In the genomic region with DNA sequence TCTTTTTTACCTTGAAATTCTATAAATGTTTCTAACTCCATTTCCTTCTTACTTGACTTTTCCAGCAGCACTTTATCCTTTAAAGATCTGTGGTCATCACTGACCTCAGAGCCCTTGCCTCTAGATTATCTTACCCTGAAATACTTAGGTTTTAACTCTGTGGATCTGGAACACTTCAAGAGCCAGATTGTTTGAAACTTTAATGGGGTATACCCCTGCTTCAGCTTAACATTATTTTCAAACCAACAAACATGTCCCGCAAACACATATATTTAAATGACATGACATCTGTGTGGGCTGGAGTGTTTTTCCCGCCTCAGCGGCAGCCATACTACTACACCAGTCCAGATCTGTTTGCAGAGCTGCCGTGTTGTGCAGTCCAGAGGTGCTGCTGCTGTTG, we compare ENCODE assay signal across 26 cellular contexts.
DNase-seq lines count a peak whose midpoint lies in the region; ATAC-seq, FAIRE-seq and TF ChIP-seq lines count a peak whose summit lies in the region.
"Had no signal": no experiment of that assay in that cellular context is flagged by ENCODE, and none has a peak within 500 bp of the region (broad histone marks: within the 10 kb centered on the region; RNA-seq: fewer than 3 reads in every experiment).

No MANE protein-coding gene starts in this region.

- peak overlapping the region; percentile 5 to 77 (median 33) for H3K27ac Mint-ChIP-seq in nephron
- no peak overlapping the region for H3K27ac Mint-ChIP-seq in naive thymus-derived CD4-positive, alpha-beta T cell
- H3K27ac Mint-ChIP-seq: CD14-positive monocyte; CD4-positive, alpha-beta T cell; H9 had no signal

- no peak overlapping the region for H3K4me3 ChIP-seq in A549
- no peak overlapping the region for H3K4me3 ChIP-seq in body of pancreas
- no peak overlapping the region for H3K4me3 ChIP-seq in naive thymus-derived CD4-positive, alpha-beta T cell (ENCODE audit: low read length)
- H3K4me3 ChIP-seq: BLaER1 treated with 17β-estradiol and CSF1 and Interleukin-3, amounts not matched to agents 10 nM and 100 nM; GM12878; GM23248 had no signal

- no peak overlapping the region for H3K4me2 ChIP-seq in A549

- no peak for ATAC-seq in A549
- ATAC-seq in body of pancreas, result no peak
- ATAC-seq in naive thymus-derived CD4-positive, alpha-beta T cell, result no peak
- no peak for ATAC-seq in GM19035 (IDR thresholded peaks at IDR 0.05; ENCODE audit: unreplicated experiment)
- no peak for ATAC-seq in HG03378 (IDR thresholded peaks at IDR 0.05; ENCODE audit: unreplicated experiment)
- ATAC-seq: GM12878, HCT116 had no signal

- TF ChIP-seq POLR2A in A549 (IDR thresholded peaks at IDR 0.05; ENCODE audit: low read length) (no peak), body of pancreas (IDR thresholded peaks at IDR 0.05) (no peak)

- no peaks in the 10 kb centered on the region for H3K9me3 ChIP-seq in A549
- H3K9me3 ChIP-seq in body of pancreas, result no peaks in the 10 kb centered on the region
- no peaks in the 10 kb centered on the region for H3K9me3 ChIP-seq in naive thymus-derived CD4-positive, alpha-beta T cell (ENCODE audit: control insufficient read depth in 2 of 3, low read length in 3 of 3)
- H3K9me3 ChIP-seq: BE2C; BLaER1 treated with 17β-estradiol and CSF1 and Interleukin-3, amounts not matched to agents 10 nM and 100 nM had no signal

- H3K4me3 Mint-ChIP-seq in nephron, result no peak overlapping the region
- H3K4me3 Mint-ChIP-seq in naive thymus-derived CD4-positive, alpha-beta T cell, result no peak overlapping the region
- H3K4me3 Mint-ChIP-seq: CD14-positive monocyte; CD4-positive, alpha-beta T cell; CD8-positive, alpha-beta memory T cell; H9 had no signal

- no peak for TF ChIP-seq RAD21 in A549 (conservative IDR thresholded peaks at IDR 0.05 in 1 of 2, IDR thresholded peaks at IDR 0.05 in 1 of 2)

- H3K27ac ChIP-seq in A549 (no peak overlapping the region), body of pancreas (peak overlapping the region in 3 of 4 donors; percentile 51 to 83 (median 74))
- H3K27ac ChIP-seq in naive thymus-derived CD4-positive, alpha-beta T cell (ENCODE audit: low read depth, low read length), result no peak overlapping the region
- H3K27ac ChIP-seq: 22Rv1; BLaER1 treated with 17β-estradiol and CSF1 and Interleukin-3, amounts not matched to agents 10 nM and 100 nM; GM23248 had no signal

- DNase-seq in A549 (ENCODE audit: low read depth in 1 of 2, low spot score in 1 of 2) (no peak), body of pancreas (no peak), islet precursor cell (peak; percentile 54), NCI-H1930 (lab: John Stamatoyannopoulos, UW) (no peak)
- no peak for DNase-seq in naive thymus-derived CD4-positive, alpha-beta T cell
- DNase-seq: ACHN; AML-193; BE2C; CD4-positive, alpha-beta T cell; CD8-positive, alpha-beta memory T cell; DMS 273 treated with DMSO at 0.1 percent for 48 hours; DMS79; EL; GDM1; GM23248; H9 had no signal

- TF ChIP-seq CTCF in A549 (IDR thresholded peaks at IDR 0.05) (no peak), body of pancreas (IDR thresholded peaks at IDR 0.05) (no peak), nephron (IDR thresholded peaks at IDR 0.05; ENCODE audit: unreplicated experiment in 3 of 3) (no peak)

- peak; percentile 43 for FAIRE-seq in A549 (lab: Jason Lieb, UNC)
- FAIRE-seq: A204.1, D721Med, GM12878 had no signal

- peaks cover 11% of the 10 kb centered on the region for H3K4me1 ChIP-seq in A549
- H3K4me1 ChIP-seq in body of pancreas, result peaks cover 22% of the 10 kb centered on the region
- H3K4me1 ChIP-seq in naive thymus-derived CD4-positive, alpha-beta T cell (ENCODE audit: control insufficient read depth in 2 of 2, insufficient read depth in 2 of 2, low read length in 2 of 2), result no peaks in the 10 kb centered on the region

- 90% methylated on average over 4 of the region's 4 CpGs for WGBS in A549 (ENCODE audit: missing lambda C conversion rate)
- WGBS in body of pancreas, 2 donors, result 98 to 100% methylated on average over 4 of the region's 4 CpGs

- H3K36me3 ChIP-seq in body of pancreas (replicated peaks in 1 of 2; ENCODE audit: insufficient read depth in 1 of 2, low read depth in 2 of 2), result no peaks in the 10 kb centered on the region
- no peaks in the 10 kb centered on the region for H3K36me3 ChIP-seq in naive thymus-derived CD4-positive, alpha-beta T cell (ENCODE audit: control insufficient read depth in 2 of 3, insufficient read depth in 3 of 3, low read length in 3 of 3)
- H3K36me3 ChIP-seq: BE2C; BLaER1 treated with 17β-estradiol and CSF1 and Interleukin-3, amounts not matched to agents 10 nM and 100 nM had no signal

- H3K36me3 Mint-ChIP-seq in nephron (ENCODE audit: low read depth), result no peaks in the 10 kb centered on the region
- no peaks in the 10 kb centered on the region for H3K36me3 Mint-ChIP-seq in naive thymus-derived CD4-positive, alpha-beta T cell
- H3K36me3 Mint-ChIP-seq: CD14-positive monocyte; CD8-positive, alpha-beta memory T cell had no signal

- no peaks in the 10 kb centered on the region for H3K27me3 ChIP-seq in body of pancreas
- H3K27me3 ChIP-seq in naive thymus-derived CD4-positive, alpha-beta T cell (ENCODE audit: control insufficient read depth in 2 of 2, insufficient read depth in 2 of 2, low read length in 2 of 2), result peaks cover 0 to 3% of the 10 kb centered on the region in 2 donors
- H3K27me3 ChIP-seq: BE2C; BLaER1 treated with 17β-estradiol and CSF1 and Interleukin-3, amounts not matched to agents 10 nM and 100 nM had no signal

- peaks cover 72% of the 10 kb centered on the region for H3K4me1 Mint-ChIP-seq in nephron
- no peaks in the 10 kb centered on the region for H3K4me1 Mint-ChIP-seq in naive thymus-derived CD4-positive, alpha-beta T cell
- H3K4me1 Mint-ChIP-seq: CD14-positive monocyte; CD8-positive, alpha-beta memory T cell had no signal

- H3K27me3 Mint-ChIP-seq in nephron (ENCODE audit: low read depth), result no peaks in the 10 kb centered on the region
- peaks cover 0 to 7% (median 0%) of the 10 kb centered on the region in 5 donors for H3K27me3 Mint-ChIP-seq in naive thymus-derived CD4-positive, alpha-beta T cell

- POLR2A ChIA-PET in A549 (lab: Yijun Ruan, JAX), result no interaction called here
- POLR2A ChIA-PET in naive thymus-derived CD4-positive, alpha-beta T cell (lab: Charles Lee), result no interaction called here

- intact Hi-C loops in body of pancreas (cut with DNase I), result no loop called here
- intact Hi-C loops in naive thymus-derived CD4-positive, alpha-beta T cell (cut with micrococcal nuclease), result no loop called here

- CTCF ChIA-PET in A549 (lab: Yijun Ruan, JAX), result interaction anchor here (0.9 to 5.0 kb wide), 4 partner anchors 8 to 303 kb away, joined by 4 to 49 read pairs (median 4); no protein-coding TSS in a partner anchor
- CTCF ChIA-PET in naive thymus-derived CD4-positive, alpha-beta T cell (lab: Charles Lee), result no interaction called here

- H3K9me3 Mint-ChIP-seq in nephron, result no peaks in the 10 kb centered on the region
- no peaks in the 10 kb centered on the region for H3K9me3 Mint-ChIP-seq in naive thymus-derived CD4-positive, alpha-beta T cell
- H3K9me3 Mint-ChIP-seq: CD14-positive monocyte; CD4-positive, alpha-beta T cell; CD8-positive, alpha-beta memory T cell; H9 had no signal

- no peak for TF ChIP-seq EP300 in A549 (IDR thresholded peaks at IDR 0.05)

TF ChIP-seq in A549, 52 proteins besides CTCF, POLR2A, EP300 and RAD21:
- TF ChIP-seq MYC (IDR thresholded peaks at IDR 0.05; ENCODE audit: borderline replicate concordance, low read length), result no peak
- no peak for TF ChIP-seq FOSB (CRISPR knock-in tag; IDR thresholded peaks at IDR 0.05)
- TF ChIP-seq FOSL2 (IDR thresholded peaks at IDR 0.05), result no peak
- no peak for TF ChIP-seq FOSL2 (CRISPR knock-in tag; IDR thresholded peaks at IDR 0.05)
- TF ChIP-seq EHMT2 (IDR thresholded peaks at IDR 0.05; ENCODE audit: low read depth), result no peak
- TF ChIP-seq RARB (CRISPR knock-in tag; IDR thresholded peaks at IDR 0.05), result no peak
- TF ChIP-seq ESRRA (IDR thresholded peaks at IDR 0.05; ENCODE audit: borderline replicate concordance, low read length), result no peak
- TF ChIP-seq, protein P1, sequence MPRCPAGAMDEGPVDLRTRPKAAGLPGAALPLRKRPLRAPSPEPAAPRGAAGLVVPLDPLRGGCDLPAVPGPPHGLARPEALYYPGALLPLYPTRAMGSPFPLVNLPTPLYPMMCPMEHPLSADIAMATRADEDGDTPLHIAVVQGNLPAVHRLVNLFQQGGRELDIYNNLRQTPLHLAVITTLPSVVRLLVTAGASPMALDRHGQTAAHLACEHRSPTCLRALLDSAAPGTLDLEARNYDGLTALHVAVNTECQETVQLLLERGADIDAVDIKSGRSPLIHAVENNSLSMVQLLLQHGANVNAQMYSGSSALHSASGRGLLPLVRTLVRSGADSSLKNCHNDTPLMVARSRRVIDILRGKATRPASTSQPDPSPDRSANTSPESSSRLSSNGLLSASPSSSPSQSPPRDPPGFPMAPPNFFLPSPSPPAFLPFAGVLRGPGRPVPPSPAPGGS (IDR thresholded peaks at IDR 0.05), result no peak
- no peak for TF ChIP-seq MAZ (IDR thresholded peaks at IDR 0.05; ENCODE audit: borderline replicate concordance, low read depth, low read length)
- no peak for TF ChIP-seq NR3C1 (IDR thresholded peaks at IDR 0.05)
- TF ChIP-seq JUNB (IDR thresholded peaks at IDR 0.05), result no peak
- TF ChIP-seq HOXA7 (CRISPR knock-in tag; IDR thresholded peaks at IDR 0.05), result no peak
- no peak for TF ChIP-seq ZSCAN20 (CRISPR knock-in tag; IDR thresholded peaks at IDR 0.05)
- no peak for TF ChIP-seq MAFK (IDR thresholded peaks at IDR 0.05; ENCODE audit: partially characterized antibody)
- TF ChIP-seq CHD2 (IDR thresholded peaks at IDR 0.05; ENCODE audit: low read length, partially characterized antibody), result no peak
- TF ChIP-seq, protein P2, sequence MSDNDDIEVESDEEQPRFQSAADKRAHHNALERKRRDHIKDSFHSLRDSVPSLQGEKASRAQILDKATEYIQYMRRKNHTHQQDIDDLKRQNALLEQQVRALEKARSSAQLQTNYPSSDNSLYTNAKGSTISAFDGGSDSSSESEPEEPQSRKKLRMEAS (IDR thresholded peaks at IDR 0.05), result no peak
TF ChIP-seq in A549: peak in this region for 0.

Comparison
In these comparisons a context has a peak if more than half of its experiments do, and no peak if none do; other contexts are left out.
1. H3K27ac ChIP-seq: peak in body of pancreas (3 of 4); none in A549 (0 of 2) and naive thymus-derived CD4-positive, alpha-beta T cell (single experiment).
2. H3K27ac Mint-ChIP-seq: peak in nephron (3 of 3); none in naive thymus-derived CD4-positive, alpha-beta T cell (0 of 9).